ENCODE assay signal across 1 cellular context in the genomic region with DNA sequence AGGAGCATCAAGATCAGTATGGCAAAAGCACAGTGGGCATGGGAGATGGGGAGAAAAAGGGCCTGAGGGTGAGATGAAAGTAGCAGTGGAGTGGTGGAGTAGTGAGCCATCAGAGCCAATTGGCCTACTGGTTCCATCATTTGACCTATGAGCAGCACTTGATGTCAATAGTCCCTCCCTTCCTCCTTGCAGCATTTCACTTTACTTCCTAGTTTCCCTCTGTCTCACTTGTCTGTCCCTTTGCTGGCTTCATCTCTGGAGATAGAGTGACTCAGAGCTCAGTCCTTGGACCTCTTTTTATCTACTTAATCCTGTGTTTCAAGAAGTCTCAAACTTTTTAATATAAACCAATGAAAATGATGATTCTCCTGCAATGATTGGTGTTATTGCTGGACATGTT.
TF ChIP-seq lines count a peak whose summit lies in the region.

No MANE protein-coding gene starts in this region.

TF ChIP-seq in K562, 482 proteins besides CTCF, POLR2A, EP300 and RAD21 (continued from another document):
- TF ChIP-seq CREM (IDR thresholded peaks at IDR 0.05; ENCODE audit: low read depth), result 0 out of 2 replicates have a peak, but pooled peaks have one; percentile 22
- TF ChIP-seq, protein P1, sequence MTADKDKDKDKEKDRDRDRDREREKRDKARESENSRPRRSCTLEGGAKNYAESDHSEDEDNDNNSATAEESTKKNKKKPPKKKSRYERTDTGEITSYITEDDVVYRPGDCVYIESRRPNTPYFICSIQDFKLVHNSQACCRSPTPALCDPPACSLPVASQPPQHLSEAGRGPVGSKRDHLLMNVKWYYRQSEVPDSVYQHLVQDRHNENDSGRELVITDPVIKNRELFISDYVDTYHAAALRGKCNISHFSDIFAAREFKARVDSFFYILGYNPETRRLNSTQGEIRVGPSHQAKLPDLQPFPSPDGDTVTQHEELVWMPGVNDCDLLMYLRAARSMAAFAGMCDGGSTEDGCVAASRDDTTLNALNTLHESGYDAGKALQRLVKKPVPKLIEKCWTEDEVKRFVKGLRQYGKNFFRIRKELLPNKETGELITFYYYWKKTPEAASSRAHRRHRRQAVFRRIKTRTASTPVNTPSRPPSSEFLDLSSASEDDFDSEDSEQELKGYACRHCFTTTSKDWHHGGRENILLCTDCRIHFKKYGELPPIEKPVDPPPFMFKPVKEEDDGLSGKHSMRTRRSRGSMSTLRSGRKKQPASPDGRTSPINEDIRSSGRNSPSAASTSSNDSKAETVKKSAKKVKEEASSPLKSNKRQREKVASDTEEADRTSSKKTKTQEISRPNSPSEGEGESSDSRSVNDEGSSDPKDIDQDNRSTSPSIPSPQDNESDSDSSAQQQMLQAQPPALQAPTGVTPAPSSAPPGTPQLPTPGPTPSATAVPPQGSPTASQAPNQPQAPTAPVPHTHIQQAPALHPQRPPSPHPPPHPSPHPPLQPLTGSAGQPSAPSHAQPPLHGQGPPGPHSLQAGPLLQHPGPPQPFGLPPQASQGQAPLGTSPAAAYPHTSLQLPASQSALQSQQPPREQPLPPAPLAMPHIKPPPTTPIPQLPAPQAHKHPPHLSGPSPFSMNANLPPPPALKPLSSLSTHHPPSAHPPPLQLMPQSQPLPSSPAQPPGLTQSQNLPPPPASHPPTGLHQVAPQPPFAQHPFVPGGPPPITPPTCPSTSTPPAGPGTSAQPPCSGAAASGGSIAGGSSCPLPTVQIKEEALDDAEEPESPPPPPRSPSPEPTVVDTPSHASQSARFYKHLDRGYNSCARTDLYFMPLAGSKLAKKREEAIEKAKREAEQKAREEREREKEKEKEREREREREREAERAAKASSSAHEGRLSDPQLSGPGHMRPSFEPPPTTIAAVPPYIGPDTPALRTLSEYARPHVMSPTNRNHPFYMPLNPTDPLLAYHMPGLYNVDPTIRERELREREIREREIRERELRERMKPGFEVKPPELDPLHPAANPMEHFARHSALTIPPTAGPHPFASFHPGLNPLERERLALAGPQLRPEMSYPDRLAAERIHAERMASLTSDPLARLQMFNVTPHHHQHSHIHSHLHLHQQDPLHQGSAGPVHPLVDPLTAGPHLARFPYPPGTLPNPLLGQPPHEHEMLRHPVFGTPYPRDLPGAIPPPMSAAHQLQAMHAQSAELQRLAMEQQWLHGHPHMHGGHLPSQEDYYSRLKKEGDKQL (CRISPR knock-in tag; IDR thresholded peaks at IDR 0.05; ENCODE audit: borderline replicate concordance), result no peak
- TF ChIP-seq RUNX1 (IDR thresholded peaks at IDR 0.05; ENCODE audit: low read depth), result no peak
- no peak for TF ChIP-seq KLF10 (CRISPR knock-in tag; IDR thresholded peaks at IDR 0.05)
- no peak for TF ChIP-seq DNMT1 (IDR thresholded peaks at IDR 0.05)
- TF ChIP-seq, protein P2, sequence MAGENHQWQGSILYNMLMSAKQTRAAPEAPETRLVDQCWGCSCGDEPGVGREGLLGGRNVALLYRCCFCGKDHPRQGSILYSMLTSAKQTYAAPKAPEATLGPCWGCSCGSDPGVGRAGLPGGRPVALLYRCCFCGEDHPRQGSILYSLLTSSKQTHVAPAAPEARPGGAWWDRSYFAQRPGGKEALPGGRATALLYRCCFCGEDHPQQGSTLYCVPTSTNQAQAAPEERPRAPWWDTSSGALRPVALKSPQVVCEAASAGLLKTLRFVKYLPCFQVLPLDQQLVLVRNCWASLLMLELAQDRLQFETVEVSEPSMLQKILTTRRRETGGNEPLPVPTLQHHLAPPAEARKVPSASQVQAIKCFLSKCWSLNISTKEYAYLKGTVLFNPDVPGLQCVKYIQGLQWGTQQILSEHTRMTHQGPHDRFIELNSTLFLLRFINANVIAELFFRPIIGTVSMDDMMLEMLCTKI (IDR thresholded peaks at IDR 0.05; ENCODE audit: partially characterized antibody), result no peak
- TF ChIP-seq ZNF23 (CRISPR knock-in tag; IDR thresholded peaks at IDR 0.05), result no peak
- TF ChIP-seq ZNF224 (CRISPR knock-in tag; IDR thresholded peaks at IDR 0.05), result no peak
- TF ChIP-seq FOSL1 (tag; conservative IDR thresholded peaks at IDR 0.05), result peak; percentile 78
- no peak for TF ChIP-seq ZC3H8 (IDR thresholded peaks at IDR 0.05)
- TF ChIP-seq JUND (IDR thresholded peaks at IDR 0.05; ENCODE audit: borderline replicate concordance, low read depth, low read length), result peak; percentile 57; the same call in 1 of the 2 replicates
- peak; percentile 48; the same call in 1 of the 3 replicates for TF ChIP-seq JUND (tag; IDR thresholded peaks at IDR 0.05; ENCODE audit: borderline replicate concordance, low read depth, low read length)
- TF ChIP-seq CBX1 (IDR thresholded peaks at IDR 0.05; ENCODE audit: low read depth), result no peak
- no peak for TF ChIP-seq MED1 (CRISPR knock-in tag; IDR thresholded peaks at IDR 0.05; ENCODE audit: borderline replicate concordance)
- TF ChIP-seq ZNF431 (CRISPR knock-in tag; IDR thresholded peaks at IDR 0.05), result no peak
- no peak for TF ChIP-seq STAT5B (CRISPR knock-in tag; IDR thresholded peaks at IDR 0.05)
- no peak for TF ChIP-seq HDAC2 (IDR thresholded peaks at IDR 0.05)
- TF ChIP-seq, protein P3, sequence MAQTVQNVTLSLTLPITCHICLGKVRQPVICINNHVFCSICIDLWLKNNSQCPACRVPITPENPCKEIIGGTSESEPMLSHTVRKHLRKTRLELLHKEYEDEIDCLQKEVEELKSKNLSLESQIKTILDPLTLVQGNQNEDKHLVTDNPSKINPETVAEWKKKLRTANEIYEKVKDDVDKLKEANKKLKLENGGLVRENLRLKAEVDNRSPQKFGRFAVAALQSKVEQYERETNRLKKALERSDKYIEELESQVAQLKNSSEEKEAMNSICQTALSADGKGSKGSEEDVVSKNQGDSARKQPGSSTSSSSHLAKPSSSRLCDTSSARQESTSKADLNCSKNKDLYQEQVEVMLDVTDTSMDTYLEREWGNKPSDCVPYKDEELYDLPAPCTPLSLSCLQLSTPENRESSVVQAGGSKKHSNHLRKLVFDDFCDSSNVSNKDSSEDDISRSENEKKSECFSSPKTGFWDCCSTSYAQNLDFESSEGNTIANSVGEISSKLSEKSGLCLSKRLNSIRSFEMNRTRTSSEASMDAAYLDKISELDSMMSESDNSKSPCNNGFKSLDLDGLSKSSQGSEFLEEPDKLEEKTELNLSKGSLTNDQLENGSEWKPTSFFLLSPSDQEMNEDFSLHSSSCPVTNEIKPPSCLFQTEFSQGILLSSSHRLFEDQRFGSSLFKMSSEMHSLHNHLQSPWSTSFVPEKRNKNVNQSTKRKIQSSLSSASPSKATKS (CRISPR knock-in tag; IDR thresholded peaks at IDR 0.05), result no peak
- TF ChIP-seq MYC (IDR thresholded peaks at IDR 0.05; ENCODE audit: low read depth, low read length), result no peak
- no peak for TF ChIP-seq MYC (CRISPR knock-in tag; IDR thresholded peaks at IDR 0.05; ENCODE audit: borderline replicate concordance, low read depth)
- no peak for TF ChIP-seq SMARCB1 (IDR thresholded peaks at IDR 0.05; ENCODE audit: insufficient read length, low read depth)
- TF ChIP-seq, protein P4, sequence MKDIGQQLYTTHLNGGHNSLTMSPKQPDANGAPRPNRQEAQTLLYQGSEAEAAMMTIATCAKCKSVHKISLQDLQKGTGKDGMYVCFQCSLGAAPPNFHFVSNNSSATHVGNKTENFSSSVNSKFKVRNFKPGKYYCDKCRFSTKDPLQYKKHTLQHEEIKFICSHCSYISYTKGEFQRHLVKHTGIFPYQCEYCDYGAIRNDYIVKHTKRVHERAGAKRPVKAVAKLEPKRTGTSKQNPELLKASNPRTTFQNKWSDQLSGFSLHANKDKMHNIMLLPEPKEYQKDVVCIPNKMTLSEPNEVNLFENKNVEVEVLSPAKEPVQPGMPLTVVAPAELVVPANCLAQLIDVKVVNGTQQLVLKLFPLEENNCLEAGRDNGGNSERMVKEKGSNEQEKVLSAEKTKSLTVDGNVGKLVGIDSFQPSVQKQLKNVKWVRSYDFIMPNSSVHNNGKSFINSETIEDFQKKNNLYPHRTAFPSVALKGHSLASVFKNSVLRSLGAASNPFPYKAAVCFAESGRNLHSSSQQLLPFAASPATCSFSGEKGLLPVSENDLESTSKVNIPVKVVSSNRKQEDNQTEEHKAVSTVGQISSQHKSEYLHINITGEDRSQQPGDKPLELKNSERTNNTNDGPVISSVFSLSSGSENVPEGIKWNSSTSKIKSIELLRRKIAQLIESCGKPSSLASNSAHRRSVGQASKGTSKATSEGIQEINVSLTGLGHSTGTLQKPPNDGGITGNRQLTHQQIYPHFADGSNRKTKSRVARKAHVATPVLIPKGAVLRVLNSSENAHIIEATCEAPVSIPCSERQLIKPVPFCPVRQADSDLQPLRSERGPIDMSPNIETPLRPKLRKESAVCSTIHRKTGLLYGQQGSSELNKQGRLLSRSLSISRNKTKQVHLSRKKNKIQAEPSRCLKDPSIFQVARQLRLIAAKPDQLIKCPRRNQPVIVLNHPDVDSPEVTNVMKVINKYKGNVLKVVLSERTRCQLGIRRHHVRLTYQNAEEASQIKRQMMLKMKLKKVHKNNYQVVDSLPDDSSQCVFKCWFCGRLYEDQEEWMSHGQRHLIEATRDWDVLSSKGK (CRISPR knock-in tag; IDR thresholded peaks at IDR 0.05), result no peak
- TF ChIP-seq, protein P5, sequence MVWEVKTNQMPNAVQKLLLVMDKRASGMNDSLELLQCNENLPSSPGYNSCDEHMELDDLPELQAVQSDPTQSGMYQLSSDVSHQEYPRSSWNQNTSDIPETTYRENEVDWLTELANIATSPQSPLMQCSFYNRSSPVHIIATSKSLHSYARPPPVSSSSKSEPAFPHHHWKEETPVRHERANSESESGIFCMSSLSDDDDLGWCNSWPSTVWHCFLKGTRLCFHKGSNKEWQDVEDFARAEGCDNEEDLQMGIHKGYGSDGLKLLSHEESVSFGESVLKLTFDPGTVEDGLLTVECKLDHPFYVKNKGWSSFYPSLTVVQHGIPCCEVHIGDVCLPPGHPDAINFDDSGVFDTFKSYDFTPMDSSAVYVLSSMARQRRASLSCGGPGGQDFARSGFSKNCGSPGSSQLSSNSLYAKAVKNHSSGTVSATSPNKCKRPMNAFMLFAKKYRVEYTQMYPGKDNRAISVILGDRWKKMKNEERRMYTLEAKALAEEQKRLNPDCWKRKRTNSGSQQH (CRISPR knock-in tag; IDR thresholded peaks at IDR 0.05), result peak; percentile 24; the same call in 1 of the 2 replicates
- no peak for TF ChIP-seq ESRRA (IDR thresholded peaks at IDR 0.05; ENCODE audit: borderline replicate concordance, low read depth)
- no peak for TF ChIP-seq XRCC4 (IDR thresholded peaks at IDR 0.05; ENCODE audit: extremely low read depth, insufficient read depth, insufficient read length)
- TF ChIP-seq CBX2 (IDR thresholded peaks at IDR 0.05; ENCODE audit: insufficient read depth, low read length, poor library complexity, severe bottlenecking), result no peak
- TF ChIP-seq ZNF311 (CRISPR knock-in tag; IDR thresholded peaks at IDR 0.05), result no peak
- no peak for TF ChIP-seq TOE1 (IDR thresholded peaks at IDR 0.05; ENCODE audit: borderline replicate concordance)
- TF ChIP-seq TOE1 (CRISPR knock-in tag; IDR thresholded peaks at IDR 0.05; ENCODE audit: borderline replicate concordance, low read depth), result no peak
- TF ChIP-seq ETV1 (tag; conservative IDR thresholded peaks at IDR 0.05; ENCODE audit: low read depth), result no peak
- TF ChIP-seq ZNF354B (CRISPR knock-in tag; IDR thresholded peaks at IDR 0.05), result no peak
- TF ChIP-seq PRMT5 (CRISPR knock-in tag; IDR thresholded peaks at IDR 0.05), result no peak
- TF ChIP-seq, protein P6, sequence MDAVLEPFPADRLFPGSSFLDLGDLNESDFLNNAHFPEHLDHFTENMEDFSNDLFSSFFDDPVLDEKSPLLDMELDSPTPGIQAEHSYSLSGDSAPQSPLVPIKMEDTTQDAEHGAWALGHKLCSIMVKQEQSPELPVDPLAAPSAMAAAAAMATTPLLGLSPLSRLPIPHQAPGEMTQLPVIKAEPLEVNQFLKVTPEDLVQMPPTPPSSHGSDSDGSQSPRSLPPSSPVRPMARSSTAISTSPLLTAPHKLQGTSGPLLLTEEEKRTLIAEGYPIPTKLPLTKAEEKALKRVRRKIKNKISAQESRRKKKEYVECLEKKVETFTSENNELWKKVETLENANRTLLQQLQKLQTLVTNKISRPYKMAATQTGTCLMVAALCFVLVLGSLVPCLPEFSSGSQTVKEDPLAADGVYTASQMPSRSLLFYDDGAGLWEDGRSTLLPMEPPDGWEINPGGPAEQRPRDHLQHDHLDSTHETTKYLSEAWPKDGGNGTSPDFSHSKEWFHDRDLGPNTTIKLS (IDR thresholded peaks at IDR 0.05; ENCODE audit: borderline replicate concordance, low read depth), result no peak
- no peak for TF ChIP-seq ASH1L (IDR thresholded peaks at IDR 0.05; ENCODE audit: borderline replicate concordance, low read depth, partially characterized antibody)
- no peak for TF ChIP-seq RHOXF2B (CRISPR knock-in tag; conservative IDR thresholded peaks at IDR 0.05)
TF ChIP-seq in K562: peak in this region for 12.
